ENCODE assay signal across 27 cellular contexts in the genomic region with DNA sequence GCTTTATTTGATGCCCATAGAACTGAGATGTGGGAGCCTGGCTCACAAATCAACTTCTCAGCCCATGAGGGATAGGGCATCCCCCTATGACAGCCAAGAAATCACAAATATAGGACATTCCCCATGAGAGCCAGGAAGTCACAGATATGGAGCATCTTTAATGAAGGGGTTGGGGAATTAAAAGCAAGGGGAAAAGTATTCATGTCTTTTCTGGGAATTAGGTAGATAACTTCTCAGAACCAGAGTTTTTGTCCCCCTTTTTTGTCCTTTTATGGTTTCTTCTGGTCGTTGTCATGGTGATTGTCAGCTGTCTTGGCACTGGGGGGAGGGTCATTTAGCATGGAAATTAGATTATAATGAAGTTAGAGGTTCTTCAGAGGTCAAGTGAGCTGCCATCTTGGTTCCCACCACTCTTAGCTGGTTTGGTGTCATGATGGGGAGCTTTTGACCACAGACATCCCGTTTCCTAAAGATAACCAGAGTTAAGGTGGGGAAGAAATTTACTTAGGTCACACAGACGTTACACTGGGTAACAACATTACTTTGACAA.
"Had no signal": no experiment of that assay in that cellular context is flagged by ENCODE, and none has a peak within 500 bp of the region (broad histone marks: within the 10 kb centered on the region; RNA-seq: fewer than 3 reads in every experiment).

No MANE protein-coding gene starts in this region.

- DNase-seq: cortex of kidney; effector CD8-positive, alpha-beta T cell; effector memory CD8-positive, alpha-beta T cell; endodermal cell; erythroblast; esophagus squamous epithelium; foreskin fibroblast; foreskin melanocyte; gastrocnemius medialis; glutamatergic neuron; head of caudate nucleus; heart right ventricle; hippocampal formation; left cardiac atrium; left lung; left ventricle myocardium superior; lower lobe of right lung; mesenchymal stem cell; mucosa of descending colon; naive B cell had no signal

- H3K4me1 ChIP-seq: esophagus squamous epithelium, gastrocnemius medialis, lower lobe of right lung had no signal

- H3K4me3 ChIP-seq: esophagus squamous epithelium, gastrocnemius medialis, heart right ventricle, left lung, lower lobe of right lung, mucosa of descending colon had no signal

- ATAC-seq: effector memory CD8-positive, alpha-beta T cell; esophagus mucosa; gastrocnemius medialis; heart right ventricle; left cardiac atrium; left ventricle myocardium superior; mucosa of descending colon had no signal

- H3K27me3 ChIP-seq: esophagus squamous epithelium, gastrocnemius medialis, heart right ventricle, left lung had no signal

- H3K27ac ChIP-seq: epithelial cell of prostate, esophagus squamous epithelium, gastrocnemius medialis, heart right ventricle, left lung, lower lobe of right lung had no signal

- H3K27me3 Mint-ChIP-seq: dendritic cell treated with granulocyte-macrophage colony-stimulating factor and Interleukin-4, amounts not matched to agents 40 ng/mL and 50 ng/mL, for 4 days; effector memory CD8-positive, alpha-beta T cell; naive B cell had no signal

- H3K4me3 Mint-ChIP-seq: dendritic cell treated with granulocyte-macrophage colony-stimulating factor and Interleukin-4, amounts not matched to agents 40 ng/mL and 50 ng/mL, for 4 days; effector memory CD8-positive, alpha-beta T cell; endodermal cell; mesothelial cell of epicardium; naive B cell had no signal

- H3K27ac Mint-ChIP-seq: dendritic cell treated with granulocyte-macrophage colony-stimulating factor and Interleukin-4, amounts not matched to agents 40 ng/mL and 50 ng/mL, for 4 days; endodermal cell; mesothelial cell of epicardium had no signal

- H3K4me1 Mint-ChIP-seq: mesothelial cell of epicardium had no signal

- H3K9me3 Mint-ChIP-seq: dendritic cell treated with granulocyte-macrophage colony-stimulating factor and Interleukin-4, amounts not matched to agents 40 ng/mL and 50 ng/mL, for 4 days had no signal

- FAIRE-seq: endometrium, islet of Langerhans, keratinocyte had no signal

- H3K9me3 ChIP-seq: esophagus squamous epithelium, gastrocnemius medialis, heart right ventricle, left lung, lower lobe of right lung, mucosa of descending colon had no signal
